ENCODE assay signal across 9 cellular contexts in the genomic region with DNA sequence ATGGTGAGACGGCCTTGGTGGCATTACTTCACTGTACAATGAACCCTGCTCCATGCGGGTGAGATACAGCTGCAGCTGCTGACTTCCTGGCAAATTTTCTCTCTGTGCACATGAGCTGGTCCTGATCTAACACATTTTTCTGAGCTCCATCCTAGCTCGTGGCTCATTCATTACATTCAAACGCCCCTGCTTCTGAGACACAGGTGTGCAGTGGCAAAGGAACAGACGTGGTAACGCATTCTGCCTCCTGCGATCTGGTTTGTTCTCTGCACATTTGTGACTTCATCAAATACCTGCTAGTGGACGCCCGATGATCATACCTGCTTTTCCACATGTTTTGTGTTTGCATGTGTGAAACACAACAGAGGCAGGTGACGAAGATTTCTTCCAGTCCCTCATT.
"Had no signal": no experiment of that assay in that cellular context is flagged by ENCODE, and none has a peak within 500 bp of the region (broad histone marks: within the 10 kb centered on the region; RNA-seq: fewer than 3 reads in every experiment).

No MANE protein-coding gene starts in this region.

- DNase-seq: GM23248, GOT3, H9, HCEC 1CT, IMR-90, KG1 had no signal

- H3K27ac ChIP-seq: GM23248 had no signal

- FAIRE-seq: H54, HTR-8/SVneo, K562 had no signal

- H3K4me3 ChIP-seq: GM23248, K562 had no signal

- H3K9ac ChIP-seq: GM23248 had no signal

- H2AFZ ChIP-seq: GM23248 had no signal

- ATAC-seq: K562 had no signal
